In genomic region chr10:60336901-60337630, GRCh38 we compare ENCODE assay signal across 22 cellular contexts.
"Had no signal": no experiment of that assay in that cellular context is flagged by ENCODE, and none has a peak within 500 bp of the region (broad histone marks: within the 10 kb centered on the region; RNA-seq: fewer than 3 reads in every experiment).

No MANE protein-coding gene starts in this region.

- H3K27ac ChIP-seq: brain microvascular endothelial cell, colonic mucosa, foreskin keratinocyte, lower lobe of right lung, spleen, tibial nerve, VCaP had no signal

- FAIRE-seq: endometrium, kidney had no signal

- H3K27me3 ChIP-seq: brain microvascular endothelial cell, colonic mucosa, foreskin keratinocyte, spleen, tibial nerve had no signal

- H3K4me3 ChIP-seq: colonic mucosa, lower lobe of right lung, spleen, tibial nerve had no signal

- H3K9me3 ChIP-seq: colonic mucosa, lower lobe of right lung, spleen, tibial nerve had no signal

- ATAC-seq: activated CD4-positive, CD25-positive, alpha-beta regulatory T cell treated with anti-CD3 and anti-CD28 coated beads, Interleukin-2, amount 50 U/mL, for 24 hours; activated T-cell treated with anti-CD3 and anti-CD28 coated beads, Interleukin-2, amount 50 U/mL, for 72 hours; foreskin keratinocyte; lower lobe of right lung; stimulated activated naive CD8-positive, alpha-beta T cell treated with anti-CD3 and anti-CD28 coated beads, Interleukin-15, Interleukin-2, amounts not matched to agents 100 U/mL and 50 U/mL, for 24 hours had no signal

- H3K36me3 ChIP-seq: brain microvascular endothelial cell, colonic mucosa, lower lobe of right lung, spleen, tibial nerve had no signal

- DNase-seq: activated CD4-positive, alpha-beta memory T cell treated with anti-CD3 and anti-CD28 coated beads, Interleukin-2, amount 10 ng/mL, durations not matched to agents 7 days and 5 days; activated CD4-positive, alpha-beta T cell treated with anti-CD3 and anti-CD28 coated beads, Interleukin-2, amount 10 ng/mL, durations not matched to agents 24 days and 14 days; activated effector memory CD4-positive, alpha-beta T cell treated with anti-CD3 and anti-CD28 coated beads, Interleukin-2, amount 50 U/mL, for 16 hours; activated naive CD4-positive, alpha-beta T cell treated with anti-CD3 and anti-CD28 coated beads, Interleukin-2, amount 10 ng/mL, durations not matched to agents 7 days and 5 days; activated T-cell treated with anti-CD3 and anti-CD28 coated beads, Interleukin-2, amount 50 U/mL, for 72 hours; amygdala; brain microvascular endothelial cell; central memory CD4-positive, alpha-beta T cell; colonic mucosa; foreskin keratinocyte; kidney; lower lobe of right lung; mesendoderm; naive B cell; retina; spleen; stimulated activated CD4-positive, alpha-beta T cell treated with anti-CD3 and anti-CD28 coated beads, Interleukin-4, amount 100 ng/mL, for 1 hour; stimulated activated naive CD8-positive, alpha-beta T cell treated with anti-CD3 and anti-CD28 coated beads, Interleukin-15, Interleukin-2, amounts not matched to agents 100 U/mL and 50 U/mL, for 24 hours had no signal

- H3K4me1 ChIP-seq: colonic mucosa, foreskin keratinocyte, lower lobe of right lung, spleen had no signal
